Comparison of ENCODE assay signal across 16 cellular contexts in the genomic region with DNA sequence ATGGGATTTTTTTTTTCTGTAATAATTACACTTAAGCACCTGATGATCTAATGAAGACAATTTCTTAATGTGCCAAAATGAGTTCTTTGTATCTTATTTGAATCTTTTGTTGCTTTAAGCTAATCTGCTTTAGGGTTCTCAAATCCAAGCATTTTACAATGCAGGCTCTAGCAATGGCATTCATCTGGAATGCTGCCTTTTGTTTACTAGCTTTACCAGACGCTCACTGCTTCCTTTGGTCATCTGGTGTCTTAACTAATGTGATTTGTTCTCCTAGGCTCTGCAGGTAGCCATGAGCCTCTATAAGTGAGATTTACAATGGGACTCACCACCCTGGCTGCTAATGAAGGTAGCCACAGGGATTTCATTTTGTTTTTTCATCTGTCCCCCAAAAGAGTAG.
DNase-seq lines count a peak whose midpoint lies in the region; ATAC-seq lines count a peak whose summit lies in the region.
"Had no signal": no experiment of that assay in that cellular context is flagged by ENCODE, and none has a peak within 500 bp of the region (broad histone marks: within the 10 kb centered on the region; RNA-seq: fewer than 3 reads in every experiment).

No MANE protein-coding gene starts in this region.

- H3K27ac ChIP-seq in HUES48 (ENCODE audit: low read depth, low read length) = peak overlapping the region; percentile 60
- H3K27ac ChIP-seq: BLaER1 treated with 17β-estradiol and CSF1 and Interleukin-3, amounts not matched to agents 10 nM and 100 nM; KMS-11 had no signal

- no peak overlapping the region for H3K4me3 ChIP-seq in HUES48 (ENCODE audit: low read depth, low read length)
- H3K4me3 ChIP-seq: BLaER1 treated with 17β-estradiol and CSF1 and Interleukin-3, amounts not matched to agents 10 nM and 100 nM had no signal

- H3K9ac ChIP-seq in HUES48 (ENCODE audit: low read depth, low read length) = no peak overlapping the region
- H3K9ac ChIP-seq: BLaER1 treated with 17β-estradiol and CSF1 and Interleukin-3, amounts not matched to agents 10 nM and 100 nM; KMS-11 had no signal

- H3K27me3 ChIP-seq in HUES48 (ENCODE audit: control insufficient read depth, insufficient read depth, low read length) = no peaks in the 10 kb centered on the region; the same call in 1 of the 2 replicates
- H3K27me3 ChIP-seq: BLaER1 treated with 17β-estradiol and CSF1 and Interleukin-3, amounts not matched to agents 10 nM and 100 nM had no signal

- no peaks in the 10 kb centered on the region for H3K36me3 ChIP-seq in HUES48 (ENCODE audit: control insufficient read depth, insufficient read depth, low read length)
- H3K36me3 ChIP-seq: BLaER1 treated with 17β-estradiol and CSF1 and Interleukin-3, amounts not matched to agents 10 nM and 100 nM had no signal

- H3K9me3 ChIP-seq in HUES48 (ENCODE audit: control insufficient read depth, insufficient read depth, low read length) = no peaks in the 10 kb centered on the region
- H3K9me3 ChIP-seq: BLaER1 treated with 17β-estradiol and CSF1 and Interleukin-3, amounts not matched to agents 10 nM and 100 nM had no signal

- ATAC-seq in left cardiac atrium = no peak
- ATAC-seq: CD8-positive, alpha-beta T cell had no signal

- DNase-seq in amniotic epithelial cell (ENCODE audit: low read depth) (peak; percentile 14), iPS-NIHi7 (ENCODE audit: extremely low spot score) (peak; percentile 49), SHP77 treated with DMSO at 0.1 percent for 48 hours (lab: John Stamatoyannopoulos, UW) (no peak), NCI-H2196 (lab: John Stamatoyannopoulos, UW; ENCODE audit: unreplicated experiment) (no peak), left cardiac atrium (no peak)
- DNase-seq in stimulated activated naive CD4-positive, alpha-beta T cell (lab: John Stamatoyannopoulos, UW) = no peak
- DNase-seq: Calu3; CD8-positive, alpha-beta T cell; HCEC 1CT; MV-4-11; NCI-H1694 treated with DMSO at 0.1 percent for 48 hours; NCI-H510A treated with DMSO at 0.1 percent for 48 hours; SW 1271 had no signal

- H3K4me1 ChIP-seq in HUES48 (ENCODE audit: control insufficient read depth, insufficient read depth, low read length) = peaks cover 20% of the 10 kb centered on the region
- H3K4me1 ChIP-seq: BLaER1 treated with 17β-estradiol and CSF1 and Interleukin-3, amounts not matched to agents 10 nM and 100 nM had no signal

- intact Hi-C loops in left cardiac atrium (cut with DNase I) = no loop called here

Comparison
In these comparisons a context has a peak if more than half of its experiments do, and no peak if none do; other contexts are left out.
1. DNase-seq: peak in amniotic epithelial cell (single experiment) and iPS-NIHi7 (single experiment); none in SHP77 treated with DMSO at 0.1 percent for 48 hours (single experiment), stimulated activated naive CD4-positive, alpha-beta T cell (0 of 6), NCI-H2196 (single experiment) and left cardiac atrium (single experiment).